1 cellular context compared by ENCODE assay signal in the genomic region with DNA sequence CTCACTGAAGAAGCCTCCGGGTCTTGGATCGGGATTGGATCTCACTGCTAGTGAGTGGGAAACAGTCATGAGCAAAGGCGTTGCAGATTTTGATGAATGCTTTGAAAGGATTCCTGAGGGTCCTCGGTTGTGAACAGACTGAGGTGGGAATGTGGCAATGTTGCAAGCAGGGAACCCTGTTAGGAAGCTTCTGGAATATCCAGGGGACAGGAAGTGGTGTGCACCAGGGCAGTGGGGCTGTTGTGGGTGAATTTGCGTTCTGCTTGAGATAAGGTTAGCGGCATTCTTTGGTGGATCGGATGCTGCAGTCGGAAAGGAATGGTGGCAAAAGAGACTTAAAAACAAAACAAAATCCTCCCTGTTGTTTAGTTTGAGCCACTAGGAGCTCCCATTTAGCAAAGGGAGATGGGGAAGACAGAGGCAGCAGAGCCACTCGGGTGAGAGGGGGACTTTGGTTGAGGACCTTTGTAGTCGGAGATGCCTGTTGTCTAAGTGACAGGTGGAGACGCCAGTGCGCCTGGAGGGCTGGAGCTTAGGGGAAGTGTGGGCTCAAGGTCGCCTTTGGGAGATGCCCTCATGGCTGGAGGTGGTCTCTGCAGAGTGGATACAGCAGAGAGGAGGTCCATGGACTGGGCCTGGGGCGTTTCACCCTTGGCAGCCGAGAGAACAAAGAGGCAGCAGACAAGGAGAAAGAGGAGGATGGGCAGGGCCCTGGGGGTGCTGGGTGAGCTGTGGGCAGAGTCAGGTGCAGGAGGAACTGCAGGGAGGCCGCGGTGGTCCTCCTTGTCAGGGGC.
TF ChIP-seq lines count a peak whose summit lies in the region.

No MANE protein-coding gene starts in this region.

TF ChIP-seq in K562, 482 proteins besides CTCF, POLR2A, EP300 and RAD21:
- no peak for TF ChIP-seq ZBTB1 (CRISPR knock-in tag; IDR thresholded peaks at IDR 0.05; ENCODE audit: borderline replicate concordance, low read depth)
- peak; percentile 59; the same call in 1 of the 2 replicates for TF ChIP-seq GABPA (tag; conservative IDR thresholded peaks at IDR 0.05; ENCODE audit: low read depth)
- TF ChIP-seq ZHX1 (conservative IDR thresholded peaks at IDR 0.05; ENCODE audit: low read length), result no peak
- TF ChIP-seq ZBTB11 (CRISPR knock-in tag; IDR thresholded peaks at IDR 0.05), result peak in 1 of 3 experiments; percentile 53; a peak in 1 of 6 replicates
